In genomic region chr10:12405342-12406320, GRCh38 we compare ENCODE assay signal across 13 cellular contexts. TPM values are rescaled to one million over a fixed set of nuclear protein-coding genes. Genes with fewer than 3 reads are reported as not detected.
A peak's percentile ranks its signal among the peaks of the same experiment; 100 is the strongest.
DNase-seq lines count a peak whose midpoint lies in the region; ATAC-seq, FAIRE-seq and TF ChIP-seq lines count a peak whose summit lies in the region.
"Had no signal": no experiment of that assay in that cellular context is flagged by ENCODE, and none has a peak within 500 bp of the region (broad histone marks: within the 10 kb centered on the region; RNA-seq: fewer than 3 reads in every experiment).

No MANE protein-coding gene starts in this region.

- no peaks in the 10 kb centered on the region for H3K36me3 ChIP-seq in CD4-positive, alpha-beta memory T cell (ENCODE audit: insufficient read depth, low read length)
- H3K36me3 ChIP-seq: heart right ventricle had no signal

- peak; percentile 29 to 62; a peak in 2 of 5 replicates for TF ChIP-seq EP300 in A549 (IDR thresholded peaks at IDR 0.05)

- FAIRE-seq in A549 (lab: Jason Lieb, UNC): peak; percentile 67

- TF ChIP-seq RAD21 in A549 (conservative IDR thresholded peaks at IDR 0.05 in 1 of 2, IDR thresholded peaks at IDR 0.05 in 1 of 2): peak; percentile 15 to 34; a peak in 2 of 5 replicates

- peak overlapping the region; percentile 72 to 80 for H3K27ac ChIP-seq in A549
- H3K27ac ChIP-seq in CD4-positive, alpha-beta memory T cell (ENCODE audit: low read depth, low read length): no peak overlapping the region
- H3K27ac ChIP-seq: heart right ventricle had no signal

- peaks cover 12% of the 10 kb centered on the region for H3K36me3 Mint-ChIP-seq in activated CD8-positive, alpha-beta T cell treated with anti-CD3 and anti-CD28 coated beads for 36 hours (ENCODE audit: low read depth)
- peaks cover 30 to 31% of the 10 kb centered on the region in 2 donors for H3K36me3 Mint-ChIP-seq in CD4-positive, alpha-beta memory T cell

- in situ Hi-C loops in ACHN (cut with HindIII; ENCODE audit: low pct_ligation_motif_present, low pct_unique_long_range_greater_than_20kb, low sequenced_read_pairs): no loop called here

- TF ChIP-seq CTCF in A549 (IDR thresholded peaks at IDR 0.05): peak; percentile 27; the same call in 2 of the 3 replicates
- no peak for TF ChIP-seq CTCF in activated CD8-positive, alpha-beta T cell treated with anti-CD3 and anti-CD28 coated beads for 36 hours (IDR thresholded peaks at IDR 0.05)

- intact Hi-C loops in activated CD8-positive, alpha-beta T cell treated with anti-CD3 and anti-CD28 coated beads for 36 hours (cut with micrococcal nuclease): no loop called here
- intact Hi-C loops in left colon (cut with DNase I, micrococcal nuclease): no loop called here
- intact Hi-C loops in CD4-positive, alpha-beta memory T cell (cut with micrococcal nuclease): loop anchor here (10.0 kb wide), 1 partner anchor 51 kb away; no protein-coding TSS in a partner anchor

- H3K4me2 ChIP-seq in A549: peak overlapping the region; percentile 87

- H3K27ac Mint-ChIP-seq in activated CD8-positive, alpha-beta T cell treated with anti-CD3 and anti-CD28 coated beads for 36 hours: peak overlapping the region; percentile 65
- peak overlapping the region in 2 of 7 donors; percentile 36 to 54 for H3K27ac Mint-ChIP-seq in CD4-positive, alpha-beta memory T cell
- H3K27ac Mint-ChIP-seq: activated naive CD4-positive, alpha-beta T cell treated with anti-CD3 and anti-CD28 coated beads, Interleukin-2, amount 50 U/mL, for 24 hours had no signal

- 4% methylated on average over 24 of the region's 24 CpGs for WGBS in A549 (ENCODE audit: missing lambda C conversion rate)

- CTCF ChIA-PET in A549 (lab: Yijun Ruan, JAX): interaction anchor here (0.8 to 3.0 kb wide), 15 partner anchors 10 to 694 kb away, joined by 3 to 31 read pairs (median 3); partner anchors contain the start of genes CAMK1D and OPTN
- CTCF ChIA-PET in activated CD8-positive, alpha-beta T cell treated with anti-CD3 and anti-CD28 coated beads for 36 hours (lab: Charles Lee): interaction anchor here (0.8 to 1.2 kb wide), 4 partner anchors 40 to 306 kb away, joined by 3 to 5 read pairs (median 3); partner anchors contain the start of gene CAMK1D
- CTCF ChIA-PET in CD4-positive, alpha-beta memory T cell (lab: Charles Lee; ENCODE audit: partially characterized antibody): interaction anchor here (0.9 to 1.7 kb wide), 4 partner anchors 13 to 141 kb away, joined by 3 read pairs; no protein-coding TSS in a partner anchor

- H3K9me3 Mint-ChIP-seq in activated CD8-positive, alpha-beta T cell treated with anti-CD3 and anti-CD28 coated beads for 36 hours: no peaks in the 10 kb centered on the region
- H3K9me3 Mint-ChIP-seq in CD4-positive, alpha-beta memory T cell: no peaks in the 10 kb centered on the region
- H3K9me3 Mint-ChIP-seq: activated naive CD4-positive, alpha-beta T cell treated with anti-CD3 and anti-CD28 coated beads, Interleukin-2, amount 50 U/mL, for 24 hours had no signal

- H3K4me3 Mint-ChIP-seq in activated CD8-positive, alpha-beta T cell treated with anti-CD3 and anti-CD28 coated beads for 36 hours: no peak overlapping the region
- H3K4me3 Mint-ChIP-seq in CD4-positive, alpha-beta memory T cell: no peak overlapping the region
- H3K4me3 Mint-ChIP-seq: activated naive CD4-positive, alpha-beta T cell treated with anti-CD3 and anti-CD28 coated beads, Interleukin-2, amount 50 U/mL, for 24 hours had no signal

- H3K27me3 Mint-ChIP-seq in activated CD8-positive, alpha-beta T cell treated with anti-CD3 and anti-CD28 coated beads for 36 hours: no peaks in the 10 kb centered on the region
- no peaks in the 10 kb centered on the region for H3K27me3 Mint-ChIP-seq in CD4-positive, alpha-beta memory T cell
- H3K27me3 Mint-ChIP-seq: activated naive CD4-positive, alpha-beta T cell treated with anti-CD3 and anti-CD28 coated beads, Interleukin-2, amount 50 U/mL, for 24 hours had no signal

- H3K27me3 ChIP-seq in CD4-positive, alpha-beta memory T cell (ENCODE audit: insufficient read depth, low read length): no peaks in the 10 kb centered on the region

- TF ChIP-seq POLR2A in A549 (IDR thresholded peaks at IDR 0.05; ENCODE audit: low read length): no peak

- H3K4me1 ChIP-seq in A549: peaks cover 28% of the 10 kb centered on the region
- H3K4me1 ChIP-seq in CD4-positive, alpha-beta memory T cell (ENCODE audit: insufficient read depth, low read length): no peaks in the 10 kb centered on the region

- DNase-seq in A549 (ENCODE audit: low read depth in 1 of 2, low spot score in 1 of 2) (peak; percentile 53 to 86), left colon (no peak), ACHN (no peak)
- no peak for DNase-seq in activated CD8-positive, alpha-beta T cell treated with anti-CD3 and anti-CD28 coated beads for 36 hours
- DNase-seq in effector CD8-positive, alpha-beta T cell (lab: John Stamatoyannopoulos, UW): no peak
- DNase-seq in CD4-positive, alpha-beta memory T cell: no peak
- DNase-seq: dermis blood vessel endothelial cell, heart right ventricle, midbrain, NCI-H1930 had no signal

- no peaks in the 10 kb centered on the region for H3K9me3 ChIP-seq in A549
- H3K9me3 ChIP-seq in CD4-positive, alpha-beta memory T cell (ENCODE audit: control insufficient read depth in 1 of 2, low read length in 2 of 2): no peaks in the 10 kb centered on the region
- H3K9me3 ChIP-seq: heart right ventricle had no signal

- H3K4me3 ChIP-seq in A549: peak overlapping the region; percentile 32
- H3K4me3 ChIP-seq in CD4-positive, alpha-beta memory T cell (ENCODE audit: low read length in 2 of 2): no peak overlapping the region
- H3K4me3 ChIP-seq: heart right ventricle had no signal

- H3K4me1 Mint-ChIP-seq in activated CD8-positive, alpha-beta T cell treated with anti-CD3 and anti-CD28 coated beads for 36 hours (ENCODE audit: low read depth): peaks cover 55% of the 10 kb centered on the region
- H3K4me1 Mint-ChIP-seq in CD4-positive, alpha-beta memory T cell: peaks cover 9 to 43% (median 19%) of the 10 kb centered on the region in 4 donors

- peak; percentile 86 to 87 for ATAC-seq in A549
- ATAC-seq in HG03097 (IDR thresholded peaks at IDR 0.05; ENCODE audit: low FRiP score, unreplicated experiment): peak; percentile 14
- no peak for ATAC-seq in activated CD8-positive, alpha-beta T cell treated with anti-CD3 and anti-CD28 coated beads for 36 hours
- peak; percentile 86 for ATAC-seq in left colon
- ATAC-seq in SK-N-SH treated with all-trans-retinoic acid at 6 μM for 48 hours: no peak

- POLR2A ChIA-PET in A549 (lab: Yijun Ruan, JAX): interaction anchor here (0.6 to 1.3 kb wide), 3 partner anchors 57 to 302 kb away, joined by 3 read pairs; partner anchors contain the start of gene CAMK1D
- POLR2A ChIA-PET in activated CD8-positive, alpha-beta T cell treated with anti-CD3 and anti-CD28 coated beads for 36 hours (lab: Charles Lee): interaction anchor here (1.1 to 2.2 kb wide), 2 partner anchors 13 to 40 kb away, joined by 3 to 8 read pairs; no protein-coding TSS in a partner anchor
- POLR2A ChIA-PET in CD4-positive, alpha-beta memory T cell (lab: Charles Lee; ENCODE audit: partially characterized antibody): no interaction called here

TF ChIP-seq in A549, 52 proteins besides CTCF, POLR2A, EP300 and RAD21 (continues in another document):
- TF ChIP-seq NFE2L2 (conservative IDR thresholded peaks at IDR 0.05; ENCODE audit: low read length): peak; percentile 29; the same call in 1 of the 2 replicates
- no peak for TF ChIP-seq NR3C1 (IDR thresholded peaks at IDR 0.05)
- peak in 1 of 2 experiments; percentile 73; a peak in 3 of 4 replicates for TF ChIP-seq CEBPB (IDR thresholded peaks at IDR 0.05)
- no peak for TF ChIP-seq EHF (CRISPR knock-in tag; IDR thresholded peaks at IDR 0.05)
- peak; percentile 45; the same call in 1 of the 2 replicates for TF ChIP-seq PBX3 (IDR thresholded peaks at IDR 0.05)
- 0 out of 2 replicates have a peak, but pooled peaks have one; percentile 48 for TF ChIP-seq HOXA7 (CRISPR knock-in tag; IDR thresholded peaks at IDR 0.05)

TF ChIP-seq in SK-N-SH treated with all-trans-retinoic acid at 6 μM for 48 hours, 23 proteins besides CTCF, POLR2A, EP300 and RAD21:
- TF ChIP-seq OSR1 (CRISPR knock-in tag; IDR thresholded peaks at IDR 0.05) (no peak), CREB5 (CRISPR knock-in tag; IDR thresholded peaks at IDR 0.05; ENCODE audit: low read depth) (no peak)

RNA-seq across cellular contexts. Expression of gene CAMK1D, which starts 56.3 kb away (rescaled TPM):
- polyA plus RNA-seq in A549 (2011; rRNA removed): 12.5 and 15.0 TPM in 2 replicates
- polyA plus RNA-seq in A549 (2012; cell fraction: cytosol; rRNA removed): 3.2 and 4.0 TPM in 2 replicates
- polyA plus RNA-seq in A549 (2012; cell fraction: nucleus; rRNA removed): 4.1 and 5.6 TPM in 2 replicates
- 6.5 to 7.5 TPM (median 6.6 TPM) in 3 replicates for polyA plus RNA-seq in A549 (2017; fragmentation: RNase III; extraction: RNeasy Plus Mini Kit Qiagen cat#74134 plus additional on column Dnase treatment)
- polyA minus RNA-seq in A549 (2011; rRNA and poly(A)+ RNA removed): 10.0 and 10.2 TPM in 2 replicates
- total RNA-seq in activated CD8-positive, alpha-beta T cell treated with anti-CD3 and anti-CD28 coated beads for 36 hours: 10 to 100 TPM; 13.8 TPM
- 10 to 100 TPM; 42.5 to 50.7 TPM for total RNA-seq in left colon
- total RNA-seq in CD4-positive, alpha-beta memory T cell: 10 to 100 TPM; 21.9 to 22.2 TPM
- polyA plus RNA-seq in CD4-positive, alpha-beta memory T cell: 10 to 100 TPM in 1 of 2 donors, 1 to 10 TPM in 1; 5.2 to 17.0 TPM

Comparison
In these comparisons a context has a peak if more than half of its experiments do, and no peak if none do; other contexts are left out.
1. ATAC-seq: peak in A549 (2 of 2), HG03097 (single experiment) and left colon (single experiment); none in activated CD8-positive, alpha-beta T cell treated with anti-CD3 and anti-CD28 coated beads for 36 hours (single experiment) and SK-N-SH treated with all-trans-retinoic acid at 6 μM for 48 hours (single experiment).
2. DNase-seq: peak in A549 (2 of 2); none in activated CD8-positive, alpha-beta T cell treated with anti-CD3 and anti-CD28 coated beads for 36 hours (single experiment), left colon (0 of 2), effector CD8-positive, alpha-beta T cell (single experiment), CD4-positive, alpha-beta memory T cell (0 of 5) and ACHN (single experiment).